In the genomic region with DNA sequence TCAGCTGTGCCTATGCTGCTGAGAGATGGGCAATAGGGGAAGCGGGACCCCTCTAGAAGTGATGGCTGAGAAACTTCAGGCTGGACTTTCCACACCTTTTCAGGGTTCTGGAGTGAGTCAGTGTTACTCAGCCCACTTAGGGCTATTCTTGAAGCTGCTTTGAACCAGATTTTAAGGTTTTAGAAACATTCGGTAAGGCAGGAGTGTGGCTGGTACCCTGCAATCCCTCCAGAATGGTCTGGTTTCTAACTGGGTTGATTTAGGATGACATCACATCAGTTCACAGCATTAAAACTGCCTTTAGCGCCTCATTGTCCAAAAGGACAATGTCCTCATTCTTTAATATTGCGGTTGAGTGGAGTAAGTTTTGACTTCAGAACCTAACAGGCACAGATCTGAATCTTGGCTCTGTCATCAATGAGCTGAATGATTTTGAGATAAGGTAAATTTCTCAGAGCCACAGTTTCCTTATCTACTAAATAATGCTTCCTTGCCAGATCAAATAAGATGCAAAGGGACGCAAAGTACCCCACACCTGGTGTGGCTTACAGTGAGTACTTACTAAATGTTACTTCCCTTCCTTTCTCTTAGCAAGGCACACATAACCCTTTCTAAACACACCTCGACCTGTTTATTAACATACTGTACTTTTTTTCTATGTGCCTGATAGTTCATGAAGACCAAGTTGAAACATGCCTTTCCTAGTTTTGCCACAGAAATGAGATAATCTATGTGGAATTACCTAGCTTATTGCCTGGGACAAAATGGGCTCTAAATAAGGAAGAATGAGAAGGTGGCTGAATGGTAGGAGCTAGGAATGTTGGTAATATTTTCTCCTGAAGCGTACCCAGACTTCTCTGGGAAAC, we compare ENCODE assay signal across 1 cellular context.
A peak's percentile ranks its signal among the peaks of the same experiment; 100 is the strongest.
TF ChIP-seq lines count a peak whose summit lies in the region.

No MANE protein-coding gene starts in this region.

TF ChIP-seq in HEK293, 187 proteins besides CTCF, POLR2A, EP300 and RAD21:
- no peak for TF ChIP-seq ZSCAN16 (tag by site-specific recombination; IDR thresholded peaks at IDR 0.05)
- TF ChIP-seq, protein P1, sequence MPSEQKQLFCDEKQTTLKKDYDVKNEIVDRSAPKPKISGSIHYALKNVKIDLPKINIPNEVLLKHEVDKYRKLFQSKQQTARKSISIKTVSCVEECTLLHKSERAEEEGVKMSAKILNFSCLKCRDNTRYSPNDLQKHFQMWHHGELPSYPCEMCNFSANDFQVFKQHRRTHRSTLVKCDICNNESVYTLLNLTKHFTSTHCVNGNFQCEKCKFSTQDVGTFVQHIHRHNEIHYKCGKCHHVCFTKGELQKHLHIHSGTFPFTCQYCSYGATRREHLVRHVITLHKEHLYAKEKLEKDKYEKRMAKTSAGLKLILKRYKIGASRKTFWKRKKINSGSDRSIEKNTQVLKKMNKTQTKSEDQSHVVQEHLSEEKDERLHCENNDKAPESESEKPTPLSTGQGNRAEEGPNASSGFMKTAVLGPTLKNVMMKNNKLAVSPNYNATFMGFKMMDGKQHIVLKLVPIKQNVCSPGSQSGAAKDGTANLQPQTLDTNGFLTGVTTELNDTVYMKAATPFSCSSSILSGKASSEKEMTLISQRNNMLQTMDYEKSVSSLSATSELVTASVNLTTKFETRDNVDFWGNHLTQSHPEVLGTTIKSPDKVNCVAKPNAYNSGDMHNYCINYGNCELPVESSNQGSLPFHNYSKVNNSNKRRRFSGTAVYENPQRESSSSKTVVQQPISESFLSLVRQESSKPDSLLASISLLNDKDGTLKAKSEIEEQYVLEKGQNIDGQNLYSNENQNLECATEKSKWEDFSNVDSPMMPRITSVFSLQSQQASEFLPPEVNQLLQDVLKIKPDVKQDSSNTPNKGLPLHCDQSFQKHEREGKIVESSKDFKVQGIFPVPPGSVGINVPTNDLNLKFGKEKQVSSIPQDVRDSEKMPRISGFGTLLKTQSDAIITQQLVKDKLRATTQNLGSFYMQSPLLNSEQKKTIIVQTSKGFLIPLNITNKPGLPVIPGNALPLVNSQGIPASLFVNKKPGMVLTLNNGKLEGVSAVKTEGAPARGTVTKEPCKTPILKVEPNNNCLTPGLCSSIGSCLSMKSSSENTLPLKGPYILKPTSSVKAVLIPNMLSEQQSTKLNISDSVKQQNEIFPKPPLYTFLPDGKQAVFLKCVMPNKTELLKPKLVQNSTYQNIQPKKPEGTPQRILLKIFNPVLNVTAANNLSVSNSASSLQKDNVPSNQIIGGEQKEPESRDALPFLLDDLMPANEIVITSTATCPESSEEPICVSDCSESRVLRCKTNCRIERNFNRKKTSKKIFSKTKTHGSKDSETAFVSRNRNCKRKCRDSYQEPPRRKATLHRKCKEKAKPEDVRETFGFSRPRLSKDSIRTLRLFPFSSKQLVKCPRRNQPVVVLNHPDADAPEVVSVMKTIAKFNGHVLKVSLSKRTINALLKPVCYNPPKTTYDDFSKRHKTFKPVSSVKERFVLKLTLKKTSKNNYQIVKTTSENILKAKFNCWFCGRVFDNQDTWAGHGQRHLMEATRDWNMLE (tag by site-specific recombination; conservative IDR thresholded peaks at IDR 0.05; ENCODE audit: low read depth), result no peak
- TF ChIP-seq, protein P2, sequence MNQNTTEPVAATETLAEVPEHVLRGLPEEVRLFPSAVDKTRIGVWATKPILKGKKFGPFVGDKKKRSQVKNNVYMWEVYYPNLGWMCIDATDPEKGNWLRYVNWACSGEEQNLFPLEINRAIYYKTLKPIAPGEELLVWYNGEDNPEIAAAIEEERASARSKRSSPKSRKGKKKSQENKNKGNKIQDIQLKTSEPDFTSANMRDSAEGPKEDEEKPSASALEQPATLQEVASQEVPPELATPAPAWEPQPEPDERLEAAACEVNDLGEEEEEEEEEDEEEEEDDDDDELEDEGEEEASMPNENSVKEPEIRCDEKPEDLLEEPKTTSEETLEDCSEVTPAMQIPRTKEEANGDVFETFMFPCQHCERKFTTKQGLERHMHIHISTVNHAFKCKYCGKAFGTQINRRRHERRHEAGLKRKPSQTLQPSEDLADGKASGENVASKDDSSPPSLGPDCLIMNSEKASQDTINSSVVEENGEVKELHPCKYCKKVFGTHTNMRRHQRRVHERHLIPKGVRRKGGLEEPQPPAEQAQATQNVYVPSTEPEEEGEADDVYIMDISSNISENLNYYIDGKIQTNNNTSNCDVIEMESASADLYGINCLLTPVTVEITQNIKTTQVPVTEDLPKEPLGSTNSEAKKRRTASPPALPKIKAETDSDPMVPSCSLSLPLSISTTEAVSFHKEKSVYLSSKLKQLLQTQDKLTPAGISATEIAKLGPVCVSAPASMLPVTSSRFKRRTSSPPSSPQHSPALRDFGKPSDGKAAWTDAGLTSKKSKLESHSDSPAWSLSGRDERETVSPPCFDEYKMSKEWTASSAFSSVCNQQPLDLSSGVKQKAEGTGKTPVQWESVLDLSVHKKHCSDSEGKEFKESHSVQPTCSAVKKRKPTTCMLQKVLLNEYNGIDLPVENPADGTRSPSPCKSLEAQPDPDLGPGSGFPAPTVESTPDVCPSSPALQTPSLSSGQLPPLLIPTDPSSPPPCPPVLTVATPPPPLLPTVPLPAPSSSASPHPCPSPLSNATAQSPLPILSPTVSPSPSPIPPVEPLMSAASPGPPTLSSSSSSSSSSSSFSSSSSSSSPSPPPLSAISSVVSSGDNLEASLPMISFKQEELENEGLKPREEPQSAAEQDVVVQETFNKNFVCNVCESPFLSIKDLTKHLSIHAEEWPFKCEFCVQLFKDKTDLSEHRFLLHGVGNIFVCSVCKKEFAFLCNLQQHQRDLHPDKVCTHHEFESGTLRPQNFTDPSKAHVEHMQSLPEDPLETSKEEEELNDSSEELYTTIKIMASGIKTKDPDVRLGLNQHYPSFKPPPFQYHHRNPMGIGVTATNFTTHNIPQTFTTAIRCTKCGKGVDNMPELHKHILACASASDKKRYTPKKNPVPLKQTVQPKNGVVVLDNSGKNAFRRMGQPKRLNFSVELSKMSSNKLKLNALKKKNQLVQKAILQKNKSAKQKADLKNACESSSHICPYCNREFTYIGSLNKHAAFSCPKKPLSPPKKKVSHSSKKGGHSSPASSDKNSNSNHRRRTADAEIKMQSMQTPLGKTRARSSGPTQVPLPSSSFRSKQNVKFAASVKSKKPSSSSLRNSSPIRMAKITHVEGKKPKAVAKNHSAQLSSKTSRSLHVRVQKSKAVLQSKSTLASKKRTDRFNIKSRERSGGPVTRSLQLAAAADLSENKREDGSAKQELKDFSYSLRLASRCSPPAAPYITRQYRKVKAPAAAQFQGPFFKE (tag by site-specific recombination; IDR thresholded peaks at IDR 0.05; ENCODE audit: borderline replicate concordance), result no peak
- TF ChIP-seq ZBTB20 (tag by site-specific recombination; IDR thresholded peaks at IDR 0.05), result peak; percentile 52; the same call in 1 of the 2 replicates
- TF ChIP-seq, protein P3, sequence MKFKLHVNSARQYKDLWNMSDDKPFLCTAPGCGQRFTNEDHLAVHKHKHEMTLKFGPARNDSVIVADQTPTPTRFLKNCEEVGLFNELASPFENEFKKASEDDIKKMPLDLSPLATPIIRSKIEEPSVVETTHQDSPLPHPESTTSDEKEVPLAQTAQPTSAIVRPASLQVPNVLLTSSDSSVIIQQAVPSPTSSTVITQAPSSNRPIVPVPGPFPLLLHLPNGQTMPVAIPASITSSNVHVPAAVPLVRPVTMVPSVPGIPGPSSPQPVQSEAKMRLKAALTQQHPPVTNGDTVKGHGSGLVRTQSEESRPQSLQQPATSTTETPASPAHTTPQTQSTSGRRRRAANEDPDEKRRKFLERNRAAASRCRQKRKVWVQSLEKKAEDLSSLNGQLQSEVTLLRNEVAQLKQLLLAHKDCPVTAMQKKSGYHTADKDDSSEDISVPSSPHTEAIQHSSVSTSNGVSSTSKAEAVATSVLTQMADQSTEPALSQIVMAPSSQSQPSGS (tag by site-specific recombination; IDR thresholded peaks at IDR 0.05; ENCODE audit: low read depth), result peak; percentile 71; the same call in 1 of the 2 replicates
- no peak for TF ChIP-seq ZNF114 (tag by site-specific recombination; IDR thresholded peaks at IDR 0.05)
TF ChIP-seq in HEK293: peak in this region for 2.
